Comparison of ENCODE assay signal across 22 cellular contexts in genomic region chr14:94282991-94283723, GRCh38. TPM values are rescaled to one million over a fixed set of nuclear protein-coding genes. Genes with fewer than 3 reads are reported as not detected.
"Had no signal": no experiment of that assay in that cellular context is flagged by ENCODE, and none has a peak within 500 bp of the region (broad histone marks: within the 10 kb centered on the region; RNA-seq: fewer than 3 reads in every experiment).

No MANE protein-coding gene starts in this region.

- H3K27ac ChIP-seq: colonic mucosa, foreskin keratinocyte, left ventricle myocardium inferior, ovary, prostate gland, skin epidermis, vagina had no signal

- H3K27me3 ChIP-seq: colonic mucosa, foreskin keratinocyte, ovary, vagina had no signal

- DNase-seq: activated CD4-positive, alpha-beta T cell treated with anti-CD3 and anti-CD28 coated beads for 1 hour; activated CD4-positive, alpha-beta T cell treated with anti-CD3 and anti-CD28 coated beads, Interleukin-2, amount 50 U/mL, for 1 hour; activated CD8-positive, alpha-beta T cell treated with anti-CD3 and anti-CD28 coated beads, Interleukin-2, amount 10 ng/mL, durations not matched to agents 7 days and 5 days; activated gamma-delta T cell; colonic mucosa; endodermal cell; esophagus squamous epithelium; foreskin keratinocyte; hippocampal formation; left ventricle myocardium inferior; naive thymus-derived CD4-positive, alpha-beta T cell; ovary; stimulated activated CD4-positive, alpha-beta T cell treated with anti-CD3 and anti-CD28 coated beads, Interleukin-2, amount 100 ng/mL, for 24 hours; stimulated activated naive CD8-positive, alpha-beta T cell treated with anti-CD3 and anti-CD28 coated beads, Interleukin-15, amount 100 ng/mL, for 72 hours; T-helper 1 cell had no signal

- H3K36me3 ChIP-seq: colonic mucosa, esophagus squamous epithelium, left ventricle myocardium inferior, ovary, prostate gland, vagina had no signal

- H3K9me3 ChIP-seq: colonic mucosa, esophagus squamous epithelium, left ventricle myocardium inferior, ovary, prostate gland, vagina had no signal

- H3K4me3 ChIP-seq: colonic mucosa, esophagus squamous epithelium, left ventricle myocardium inferior, ovary, prostate gland, skin epidermis, vagina had no signal

- H3K4me1 ChIP-seq: colonic mucosa, esophagus squamous epithelium, foreskin keratinocyte, left ventricle myocardium inferior, prostate gland, vagina had no signal

- ATAC-seq: activated CD8-positive, alpha-beta T cell treated with anti-CD3 and anti-CD28 coated beads, Interleukin-2, amount 10 ng/mL, durations not matched to agents 7 days and 5 days; foreskin keratinocyte; naive thymus-derived CD4-positive, alpha-beta T cell; stimulated activated effector memory CD8-positive, alpha-beta T cell treated with anti-CD3 and anti-CD28 coated beads, Interleukin-12 subunit alpha, Interleukin-12 subunit beta, amount 100 ng/mL, for 72 hours; stimulated activated naive CD8-positive, alpha-beta T cell treated with anti-CD3 and anti-CD28 coated beads, Interleukin-15, amount 100 ng/mL, for 72 hours had no signal

RNA-seq across cellular contexts. Expression of gene SERPINA10, which starts 9.9 kb away (rescaled TPM):
- total RNA-seq: activated CD8-positive, alpha-beta T cell treated with anti-CD3 and anti-CD28 coated beads, Interleukin-2, amount 10 ng/mL, durations not matched to agents 7 days and 5 days; activated T-helper 1 cell treated with anti-CD3 and anti-CD28 coated beads, Interleukin-12 subunit alpha, Interleukin-12 subunit beta, Interleukin-2, Interleukin-4 antibody, amounts not matched to agents 30 ng/mL and 10 ng/mL and 1 ng/mL, durations not matched to agents 14 hours and 24 hours and 36 hours; astrocyte; endodermal cell; esophagus squamous epithelium; foreskin keratinocyte; left ventricle myocardium inferior; lung microvascular endothelial cell; naive thymus-derived CD4-positive, alpha-beta T cell; prostate gland; vagina had no signal

RNA-seq across cellular contexts. Expression of gene SERPINA6, which starts 40.0 kb away (rescaled TPM):
- total RNA-seq: activated CD8-positive, alpha-beta T cell treated with anti-CD3 and anti-CD28 coated beads, Interleukin-2, amount 10 ng/mL, durations not matched to agents 7 days and 5 days; activated T-helper 1 cell treated with anti-CD3 and anti-CD28 coated beads, Interleukin-12 subunit alpha, Interleukin-12 subunit beta, Interleukin-2, Interleukin-4 antibody, amounts not matched to agents 30 ng/mL and 10 ng/mL and 1 ng/mL, durations not matched to agents 14 hours and 24 hours and 36 hours; astrocyte; endodermal cell; esophagus squamous epithelium; foreskin keratinocyte; left ventricle myocardium inferior; lung microvascular endothelial cell; naive thymus-derived CD4-positive, alpha-beta T cell; prostate gland; vagina had no signal
